1 cellular context compared by ENCODE assay signal in genomic region chr11:6927030-6927617, GRCh38.
A peak's percentile ranks its signal among the peaks of the same experiment; 100 is the strongest.
TF ChIP-seq lines count a peak whose summit lies in the region.

No MANE protein-coding gene starts in this region.

TF ChIP-seq in K562, 482 proteins besides CTCF, POLR2A, EP300 and RAD21 (continued from another document):
- TF ChIP-seq ZNF609 (CRISPR knock-in tag; IDR thresholded peaks at IDR 0.05; ENCODE audit: borderline replicate concordance) (no peak), GTF2E2 (tag; IDR thresholded peaks at IDR 0.05) (no peak), PTRF (tag; IDR thresholded peaks at IDR 0.05) (no peak), STAT5B (CRISPR knock-in tag; IDR thresholded peaks at IDR 0.05) (no peak), CBX8 (IDR thresholded peaks at IDR 0.05; ENCODE audit: borderline replicate concordance, extremely low read depth, low read depth, low read length, poor library complexity, severe bottlenecking) (no peak), SMARCB1 (IDR thresholded peaks at IDR 0.05; ENCODE audit: insufficient read length, low read depth) (peak; percentile 15)
TF ChIP-seq in K562: peak in this region for 5.
